In genomic region chr5:172370648-172371248, GRCh38 we compare ENCODE assay signal across 8 cellular contexts.
DNase-seq lines count a peak whose midpoint lies in the region; ATAC-seq and TF ChIP-seq lines count a peak whose summit lies in the region.

No MANE protein-coding gene starts in this region.

- H3K4me3 Mint-ChIP-seq in activated CD8-positive, alpha-beta memory T cell treated with anti-CD3 and anti-CD28 coated beads, Interleukin-2, amount 10 ng/mL, durations not matched to agents 7 days and 5 days: no peak overlapping the region

- H4K20me1 ChIP-seq in osteoblast (ENCODE audit: insufficient read depth, low read length): peaks cover 8% of the 10 kb centered on the region

- no peaks in the 10 kb centered on the region for H3K27me3 ChIP-seq in osteoblast (ENCODE audit: insufficient read depth, low read length)

- peaks cover 29% of the 10 kb centered on the region for H3K36me3 ChIP-seq in osteoblast (ENCODE audit: insufficient read depth, low read length)

- CTCF ChIA-PET in activated CD8-positive, alpha-beta memory T cell treated with anti-CD3 and anti-CD28 coated beads, Interleukin-2, amount 10 ng/mL, durations not matched to agents 7 days and 5 days (lab: Charles Lee): interaction anchor here (0.7 to 1.3 kb wide), 4 partner anchors 15 to 37 kb away, joined by 3 to 4 read pairs (median 3); no protein-coding TSS in a partner anchor

- H3K4me3 ChIP-seq in NB4 (ENCODE audit: low read depth, low read length): no peak overlapping the region
- H3K4me3 ChIP-seq in osteoblast (ENCODE audit: insufficient read depth, low read length): no peak overlapping the region

- H3K27ac Mint-ChIP-seq in activated CD8-positive, alpha-beta memory T cell treated with anti-CD3 and anti-CD28 coated beads, Interleukin-2, amount 10 ng/mL, durations not matched to agents 7 days and 5 days: no peak overlapping the region

- no peak overlapping the region for H3K4me2 ChIP-seq in osteoblast (ENCODE audit: insufficient read depth, low read length)

- TF ChIP-seq POLR2A in NB4 (IDR thresholded peaks at IDR 0.05; ENCODE audit: extremely low read depth, insufficient read length): no peak

- TF ChIP-seq CTCF in NB4 (IDR thresholded peaks at IDR 0.05; ENCODE audit: low read depth, low read length): peak; percentile 47
- peak; percentile 70 for TF ChIP-seq CTCF in osteoblast (IDR thresholded peaks at IDR 0.05; ENCODE audit: extremely low read depth, low read depth, low read length)

- H3K27me3 Mint-ChIP-seq in activated CD8-positive, alpha-beta memory T cell treated with anti-CD3 and anti-CD28 coated beads, Interleukin-2, amount 10 ng/mL, durations not matched to agents 7 days and 5 days: peaks cover 9% of the 10 kb centered on the region

- H2AFZ ChIP-seq in osteoblast (ENCODE audit: low read length): no peak overlapping the region

- no peak for ATAC-seq in activated CD8-positive, alpha-beta memory T cell treated with anti-CD3 and anti-CD28 coated beads, Interleukin-2, amount 10 ng/mL, durations not matched to agents 7 days and 5 days
- no peak for ATAC-seq in GM21526 (IDR thresholded peaks at IDR 0.05; ENCODE audit: low FRiP score, unreplicated experiment)

- no peaks in the 10 kb centered on the region for H3K4me1 ChIP-seq in osteoblast (ENCODE audit: insufficient read depth, low read length)

- no peaks in the 10 kb centered on the region for H3K4me1 Mint-ChIP-seq in activated CD8-positive, alpha-beta memory T cell treated with anti-CD3 and anti-CD28 coated beads, Interleukin-2, amount 10 ng/mL, durations not matched to agents 7 days and 5 days

- H3K9me3 Mint-ChIP-seq in activated CD8-positive, alpha-beta memory T cell treated with anti-CD3 and anti-CD28 coated beads, Interleukin-2, amount 10 ng/mL, durations not matched to agents 7 days and 5 days (ENCODE audit: low read depth): peaks cover 3% of the 10 kb centered on the region

- DNase-seq in activated CD8-positive, alpha-beta memory T cell treated with anti-CD3 and anti-CD28 coated beads, Interleukin-2, amount 10 ng/mL, durations not matched to agents 7 days and 5 days: peak; percentile 66
- no peak for DNase-seq in activated CD8-positive, alpha-beta memory T cell treated with anti-CD3 and anti-CD28 coated beads, Interleukin-2, amount 50 U/mL, for 4 hours
- DNase-seq in NB4 (ENCODE audit: low read depth) (peak; percentile 61), cerebellar cortex (ENCODE audit: low spot score) (peak; percentile 30), osteoblast (ENCODE audit: insufficient read length, low spot score, missing footprints) (peak; percentile 76), NCI-H2107 (lab: John Stamatoyannopoulos, UW) (no peak), 8988T (no peak)

- no peaks in the 10 kb centered on the region for H3K79me2 ChIP-seq in osteoblast (ENCODE audit: insufficient read depth, low read length)

- H3K36me3 Mint-ChIP-seq in activated CD8-positive, alpha-beta memory T cell treated with anti-CD3 and anti-CD28 coated beads, Interleukin-2, amount 10 ng/mL, durations not matched to agents 7 days and 5 days: peaks cover 2% of the 10 kb centered on the region

- no peak overlapping the region for H3K27ac ChIP-seq in osteoblast (ENCODE audit: low read depth, low read length)

- H3K9me3 ChIP-seq in osteoblast (ENCODE audit: low read depth, low read length): no peaks in the 10 kb centered on the region

Comparison
In these comparisons a context has a peak if more than half of its experiments do, and no peak if none do; other contexts are left out.
1. DNase-seq: peak in activated CD8-positive, alpha-beta memory T cell treated with anti-CD3 and anti-CD28 coated beads, Interleukin-2, amount 10 ng/mL, durations not matched to agents 7 days and 5 days (single experiment), NB4 (single experiment), cerebellar cortex (single experiment) and osteoblast (single experiment); none in activated CD8-positive, alpha-beta memory T cell treated with anti-CD3 and anti-CD28 coated beads, Interleukin-2, amount 50 U/mL, for 4 hours (single experiment), NCI-H2107 (single experiment) and 8988T (single experiment).